8 cellular contexts compared by ENCODE assay signal in the genomic region with DNA sequence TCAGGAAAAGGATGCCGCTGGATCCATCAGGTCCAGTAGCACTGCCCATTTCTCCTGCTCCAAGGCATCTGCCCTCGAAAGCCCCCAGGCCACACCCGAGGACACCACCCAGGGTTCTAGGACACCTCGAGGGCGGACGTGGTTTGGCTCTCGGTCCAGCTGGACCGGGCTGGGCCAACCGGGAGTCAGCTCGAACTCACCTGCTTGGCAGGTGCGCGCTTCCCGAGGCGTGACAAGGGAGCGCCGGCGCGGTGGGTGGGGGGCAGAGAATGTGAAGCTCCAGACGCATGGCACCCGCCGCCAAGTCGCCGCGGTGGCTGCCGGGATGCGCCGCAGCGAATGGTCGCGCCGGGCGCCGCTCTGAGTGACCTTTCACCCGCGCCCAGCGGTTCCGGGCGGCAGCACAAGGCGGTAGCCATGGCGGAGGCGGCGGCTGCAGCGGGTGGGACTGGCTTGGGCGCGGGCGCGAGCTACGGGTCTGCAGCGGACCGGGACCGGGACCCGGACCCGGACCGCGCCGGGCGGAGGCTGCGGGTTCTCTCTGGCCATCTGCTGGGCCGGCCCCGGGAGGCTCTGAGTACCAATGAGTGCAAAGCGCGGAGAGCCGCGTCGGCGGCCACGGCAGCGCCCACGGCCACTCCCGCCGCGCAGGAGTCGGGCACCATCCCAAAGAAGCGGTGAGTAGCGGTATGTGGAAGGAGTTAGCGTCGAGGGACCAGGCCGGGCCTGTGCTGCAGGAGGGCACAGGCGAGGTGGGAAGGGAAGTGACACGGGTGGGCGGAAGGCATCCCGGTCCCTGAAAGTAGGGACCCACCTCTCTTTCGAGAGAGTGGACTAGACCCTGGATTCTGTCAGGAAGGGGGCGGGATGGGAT. TPM values are rescaled to one million over a fixed set of nuclear protein-coding genes. Genes with fewer than 3 reads are reported as not detected.
A peak's percentile ranks its signal among the peaks of the same experiment; 100 is the strongest.
DNase-seq lines count a peak whose midpoint lies in the region; ATAC-seq, FAIRE-seq and TF ChIP-seq lines count a peak whose summit lies in the region.

TSS of gene AGPS (plus strand) at position 401 of the 874 bp plus-strand sequence. CDS start at position 418, 17 bp downstream.

- peak within 1 kb of the TSS; percentile 91 for H2AFZ ChIP-seq in GM23338
- peak within 1 kb of the TSS; percentile 99 for H2AFZ ChIP-seq in SK-N-SH (ENCODE audit: low read depth)

- no peaks in the 10 kb centered on the region for H3K36me3 ChIP-seq in GM23338 (ENCODE audit: insufficient read depth)
- H3K36me3 ChIP-seq in SK-N-SH (replicated peaks in 1 of 2; ENCODE audit: control insufficient read depth in 1 of 2, insufficient read depth in 2 of 2, low read length in 1 of 2) = peaks cover 0 to 3% of the 10 kb centered on the region in 2 experiments
- no peaks in the 10 kb centered on the region for H3K36me3 ChIP-seq in pancreas
- H3K36me3 ChIP-seq in thyroid gland = no peaks in the 10 kb centered on the region

- no peak for TF ChIP-seq RAD21 in SK-N-SH (IDR thresholded peaks at IDR 0.05; ENCODE audit: low read length)

- peak in 1 of 2 donors; percentile 60 for TF ChIP-seq POLR2A in thyroid gland (IDR thresholded peaks at IDR 0.05)

- peaks cover 3% of the 10 kb centered on the region for H3K27me3 Mint-ChIP-seq in GM23338 (ENCODE audit: insufficient read depth, low read depth, poor library complexity)

- H3K4me3 Mint-ChIP-seq in GM23338 = peak within 1 kb of the TSS; percentile 93

- H3F3A ChIP-seq in GM23338 (replicated peaks; ENCODE audit: low read depth) = no peaks in the 10 kb centered on the region
- H3F3A ChIP-seq in SK-N-SH (replicated peaks; ENCODE audit: insufficient read depth) = peaks cover 16% of the 10 kb centered on the region

- H3K4me3 ChIP-seq in GM23338 (peak within 1 kb of the TSS; percentile 90), SK-N-SH (ENCODE audit: low read depth in 2 of 2, low read length in 1 of 2) (peak within 1 kb of the TSS; percentile 81 to 87), pancreas (peak within 1 kb of the TSS; percentile 65 to 92 (median 88)), thyroid gland (replicated peaks in 1 of 3) (peak within 1 kb of the TSS; percentile 68 to 87 (median 86))

- H4K20me1 ChIP-seq in GM23338 (replicated peaks; ENCODE audit: insufficient read depth) (peaks cover 4% of the 10 kb centered on the region; the same call in 1 of the 2 replicates), SK-N-SH (ENCODE audit: insufficient read depth) (no peaks in the 10 kb centered on the region)

- DNase-seq in ELR (ENCODE audit: low read depth) (peak; percentile 78), GM23338 (ENCODE audit: low spot score) (peak; percentile 89), Kasumi-1 (lab: John Stamatoyannopoulos, UW) (peak; percentile 67), SK-N-SH (peak; percentile 92), head of caudate nucleus (peak; percentile 51 to 92 (median 84)), pancreas (peak; percentile 82 to 92 (median 86)), thyroid gland (peak; percentile 80 to 83)
- peak; percentile 80 for DNase-seq in activated naive CD4-positive, alpha-beta T cell treated with anti-CD3 and anti-CD28 coated beads, Interleukin-2, amount 50 U/mL, for 16 hours

- H3K36me3 Mint-ChIP-seq in GM23338 (ENCODE audit: low read depth) = no peaks in the 10 kb centered on the region; the same call in 2 of the 3 replicates

- POLR2A ChIA-PET in SK-N-SH (lab: Yijun Ruan, JAX) = interaction anchor here (0.7 to 1.5 kb wide), 12 partner anchors 9 to 1261 kb away, joined by 3 to 7 read pairs (median 4); partner anchors contain the start of gene NFE2L2

- H3K9me2 ChIP-seq in GM23338 (ENCODE audit: insufficient read depth) = no peaks in the 10 kb centered on the region
- no peaks in the 10 kb centered on the region for H3K9me2 ChIP-seq in SK-N-SH

- WGBS in SK-N-SH (ENCODE audit: low lambda C conversion rate) = 2% methylated on average over 23 of the region's 84 CpGs
- 1% methylated on average over 71 to 84 of the region's 84 CpGs for WGBS in pancreas, 2 donors
- WGBS in thyroid gland, 2 donors = 2 to 4% methylated on average over 12 to 25 of the region's 84 CpGs

- H3K4me2 ChIP-seq in GM23338 (peak within 1 kb of the TSS; percentile 94), SK-N-SH (peak within 1 kb of the TSS; percentile 87)

- peaks cover 48% of the 10 kb centered on the region for H3K79me2 ChIP-seq in GM23338 (replicated peaks; ENCODE audit: insufficient read depth)
- H3K79me2 ChIP-seq in SK-N-SH (ENCODE audit: insufficient read depth) = peaks cover 67% of the 10 kb centered on the region

- peaks cover 35% of the 10 kb centered on the region for H3K4me1 Mint-ChIP-seq in GM23338

- peak; percentile 94 for ATAC-seq in GM23338
- peak; percentile 93 to 97 (median 94) for ATAC-seq in pancreas

- no peaks in the 10 kb centered on the region for H3K27me3 ChIP-seq in GM23338 (ENCODE audit: insufficient read depth)
- H3K27me3 ChIP-seq in SK-N-SH (ENCODE audit: insufficient read depth) = no peaks in the 10 kb centered on the region
- no peaks in the 10 kb centered on the region for H3K27me3 ChIP-seq in pancreas
- H3K27me3 ChIP-seq in thyroid gland = no peaks in the 10 kb centered on the region

- TF ChIP-seq EP300 in SK-N-SH (IDR thresholded peaks at IDR 0.05; ENCODE audit: borderline replicate concordance in 1 of 2, low read depth in 1 of 2, low read length in 1 of 2) = no peak

- H3K9ac ChIP-seq in SK-N-SH = peak within 1 kb of the TSS; percentile 86

- H3K27ac Mint-ChIP-seq in GM23338 = peak within 1 kb of the TSS; percentile 93

- H3K9me3 ChIP-seq in SK-N-SH (no peaks in the 10 kb centered on the region), pancreas (no peaks in the 10 kb centered on the region), thyroid gland (no peaks in the 10 kb centered on the region)

- CTCF ChIA-PET in SK-N-SH (lab: Yijun Ruan, JAX) = interaction anchor here (0.7 to 3.2 kb wide), 15 partner anchors 9 to 332 kb away, joined by 3 to 9 read pairs (median 4); no protein-coding TSS in a partner anchor

- H3K9me3 Mint-ChIP-seq in GM23338 = no peaks in the 10 kb centered on the region

- TF ChIP-seq CTCF in GM23338 (conservative IDR thresholded peaks at IDR 0.05; ENCODE audit: low read depth in 2 of 2) (no peak), SK-N-SH (IDR thresholded peaks at IDR 0.05) (no peak; the same call in 1 of the 2 replicates), pancreas (IDR thresholded peaks at IDR 0.05) (peak in 1 of 4 donors; percentile 15), thyroid gland (IDR thresholded peaks at IDR 0.05) (peak in 2 of 6 experiments; percentile 11 to 34)

- H3K4me1 ChIP-seq in GM23338 (ENCODE audit: insufficient read depth) (peaks cover 22% of the 10 kb centered on the region), SK-N-SH (ENCODE audit: control insufficient read depth in 1 of 2, insufficient read depth in 2 of 2, low read depth in 1 of 2, low read length in 1 of 2) (peaks cover 11 to 17% of the 10 kb centered on the region in 2 experiments; a peak in 3 of 4 replicates), pancreas (peaks cover 6 to 24% (median 8%) of the 10 kb centered on the region in 3 donors), thyroid gland (peaks cover 10 to 13% of the 10 kb centered on the region in 2 donors)

- intact Hi-C loops in head of caudate nucleus (cut with DNase I) = loop anchor here (10.0 kb wide), 1 partner anchor 128 kb away; the partner anchor contains the start of gene NFE2L2
- intact Hi-C loops in pancreas (cut with DNase I) = no loop called here
- intact Hi-C loops in thyroid gland (cut with DNase I) = no loop called here

- no peak for FAIRE-seq in pancreas (lab: Jason Lieb, UNC)

- H3K27ac ChIP-seq in GM23338 (ENCODE audit: low read depth) = no peak within 1 kb of the TSS
- H3K27ac ChIP-seq in SK-N-SH (ENCODE audit: low read depth in 2 of 2, low read length in 1 of 2) = peak within 1 kb of the TSS; percentile 67 to 83
- peak within 1 kb of the TSS; percentile 46 to 75 (median 70) for H3K27ac ChIP-seq in pancreas
- peak within 1 kb of the TSS in 2 of 3 donors; percentile 51 to 80 for H3K27ac ChIP-seq in thyroid gland

TF ChIP-seq in GM23338, 12 proteins besides CTCF, POLR2A, EP300 and RAD21 (continues in another document):
- TF ChIP-seq POLR2AphosphoS5 (IDR thresholded peaks at IDR 0.05; ENCODE audit: low read depth) (peak; percentile 92), CREB1 (CRISPR knock-in tag; IDR thresholded peaks at IDR 0.05; ENCODE audit: low read depth) (peak; percentile 70)

TF ChIP-seq in SK-N-SH, 30 proteins besides CTCF, POLR2A, EP300 and RAD21 (continues in another document):
- TF ChIP-seq, protein P1, sequence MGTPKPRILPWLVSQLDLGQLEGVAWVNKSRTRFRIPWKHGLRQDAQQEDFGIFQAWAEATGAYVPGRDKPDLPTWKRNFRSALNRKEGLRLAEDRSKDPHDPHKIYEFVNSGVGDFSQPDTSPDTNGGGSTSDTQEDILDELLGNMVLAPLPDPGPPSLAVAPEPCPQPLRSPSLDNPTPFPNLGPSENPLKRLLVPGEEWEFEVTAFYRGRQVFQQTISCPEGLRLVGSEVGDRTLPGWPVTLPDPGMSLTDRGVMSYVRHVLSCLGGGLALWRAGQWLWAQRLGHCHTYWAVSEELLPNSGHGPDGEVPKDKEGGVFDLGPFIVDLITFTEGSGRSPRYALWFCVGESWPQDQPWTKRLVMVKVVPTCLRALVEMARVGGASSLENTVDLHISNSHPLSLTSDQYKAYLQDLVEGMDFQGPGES (IDR thresholded peaks at IDR 0.05; ENCODE audit: low read depth, low read length) = no peak
- TF ChIP-seq JUND (IDR thresholded peaks at IDR 0.05) (no peak), ELF1 (IDR thresholded peaks at IDR 0.05) (peak; percentile 68), MAX (IDR thresholded peaks at IDR 0.05; ENCODE audit: low read depth) (peak; percentile 90), NFIC (IDR thresholded peaks at IDR 0.05; ENCODE audit: borderline replicate concordance) (no peak), MEF2A (IDR thresholded peaks at IDR 0.05; ENCODE audit: borderline replicate concordance, low read depth) (no peak), RFX5 (IDR thresholded peaks at IDR 0.05; ENCODE audit: low read length) (no peak), SIN3A (IDR thresholded peaks at IDR 0.05; ENCODE audit: borderline replicate concordance, low read depth, low read length) (peak; percentile 51; the same call in 1 of the 2 replicates), RCOR1 (IDR thresholded peaks at IDR 0.05; ENCODE audit: low read length) (no peak), GATA2 (CRISPR knock-in tag; IDR thresholded peaks at IDR 0.05) (no peak)

RNA-seq across cellular contexts. Expression of gene AGPS, which starts in this region (rescaled TPM):
- 62.6 and 73.2 TPM in 2 replicates for total RNA-seq in GM23338 (2014; rRNA removed; shearing (Covaris generic))
- polyA plus RNA-seq in GM23338 (2016; fragmentation: Nextera tagmentation; extraction: Ambion mirVana) (12.2 and 14.6 TPM in 2 replicates), SK-N-SH (2012; rRNA removed) (9.8 and 10.9 TPM in 2 replicates), pancreas (1 to 10 TPM; 3.0 to 4.9 TPM)
- 12.7 and 13.7 TPM in 2 replicates for polyA plus RNA-seq in SK-N-SH (2012; cell fraction: cytosol; rRNA removed)
- 8.9 and 14.8 TPM in 2 replicates for polyA plus RNA-seq in SK-N-SH (2012; cell fraction: nucleus; rRNA removed)
- total RNA-seq in pancreas (10 to 100 TPM; 13.7 to 47.2 (median 27.5) TPM), thyroid gland (10 to 100 TPM; 23.1 to 38.8 (median 24.7) TPM)
